1 cellular context compared by ENCODE assay signal in genomic region chr1:207311888-207312603, GRCh38.
TF ChIP-seq lines count a peak whose summit lies in the region.

No MANE protein-coding gene starts in this region.

TF ChIP-seq in K562, 482 proteins besides CTCF, POLR2A, EP300 and RAD21 (continued from another document and continues in another):
- TF ChIP-seq ZMIZ1 (IDR thresholded peaks at IDR 0.05; ENCODE audit: low read depth in 2 of 2, low read length in 2 of 2) = no peak
- no peak for TF ChIP-seq MLLT1 (IDR thresholded peaks at IDR 0.05)
- no peak for TF ChIP-seq SP1 (CRISPR knock-in tag; IDR thresholded peaks at IDR 0.05)
- TF ChIP-seq THRA (IDR thresholded peaks at IDR 0.05) = no peak
- TF ChIP-seq TFAM (CRISPR knock-in tag; conservative IDR thresholded peaks at IDR 0.05) = no peak
- no peak for TF ChIP-seq ZNF318 (IDR thresholded peaks at IDR 0.05; ENCODE audit: borderline replicate concordance in 1 of 2, low read depth in 1 of 2)
- TF ChIP-seq CEBPB (tag; IDR thresholded peaks at IDR 0.05) = no peak
- TF ChIP-seq PURB (CRISPR knock-in tag; IDR thresholded peaks at IDR 0.05; ENCODE audit: low read depth) = no peak
- no peak for TF ChIP-seq ZNF586 (CRISPR knock-in tag; conservative IDR thresholded peaks at IDR 0.05)
- TF ChIP-seq ZBTB11 (CRISPR knock-in tag; IDR thresholded peaks at IDR 0.05) = no peak; a peak in 1 of 6 replicates
- no peak for TF ChIP-seq USF1 (CRISPR knock-in tag; IDR thresholded peaks at IDR 0.05)
- TF ChIP-seq FOS (IDR thresholded peaks at IDR 0.05; ENCODE audit: extremely low read depth, insufficient read length) = no peak
- TF ChIP-seq PCBP1 (IDR thresholded peaks at IDR 0.05; ENCODE audit: low read depth, low read length, poor library complexity, severe bottlenecking) = no peak
- TF ChIP-seq DLX4 (CRISPR knock-in tag; IDR thresholded peaks at IDR 0.05) = no peak
- TF ChIP-seq ZNF707 (CRISPR knock-in tag; conservative IDR thresholded peaks at IDR 0.05) = no peak
- no peak for TF ChIP-seq CHD2 (IDR thresholded peaks at IDR 0.05; ENCODE audit: low read depth, low read length)
- no peak for TF ChIP-seq LCOR (CRISPR knock-in tag; IDR thresholded peaks at IDR 0.05)
- TF ChIP-seq TAF7 (tag; IDR thresholded peaks at IDR 0.05) = 0 out of 2 replicates have a peak, but pooled peaks have one; percentile 53
- no peak for TF ChIP-seq POLR2AphosphoS5 (IDR thresholded peaks at IDR 0.05; ENCODE audit: control insufficient read depth, insufficient read depth, low read depth, low read length)
- peak; percentile 77; the same call in 1 of the 2 replicates for TF ChIP-seq ARID3B (CRISPR knock-in tag; IDR thresholded peaks at IDR 0.05; ENCODE audit: borderline replicate concordance)
- no peak for TF ChIP-seq MYBL2 (IDR thresholded peaks at IDR 0.05; ENCODE audit: low read depth)
- TF ChIP-seq MYBL2 (CRISPR knock-in tag; IDR thresholded peaks at IDR 0.05; ENCODE audit: borderline replicate concordance) = no peak
- TF ChIP-seq FOXK2 (conservative IDR thresholded peaks at IDR 0.05 in 1 of 2, IDR thresholded peaks at IDR 0.05 in 1 of 2; ENCODE audit: low read depth in 2 of 2) = no peak
- 0 out of 2 replicates have a peak, but pooled peaks have one; percentile 58 for TF ChIP-seq E2F3 (CRISPR knock-in tag; IDR thresholded peaks at IDR 0.05)
- TF ChIP-seq DPF2 (IDR thresholded peaks at IDR 0.05) = no peak
- TF ChIP-seq NONO (IDR thresholded peaks at IDR 0.05; ENCODE audit: low read depth in 2 of 2, low read length in 1 of 2) = no peak
- TF ChIP-seq FOXP4 (CRISPR knock-in tag; IDR thresholded peaks at IDR 0.05; ENCODE audit: borderline replicate concordance) = no peak
- no peak for TF ChIP-seq ZBTB7A (IDR thresholded peaks at IDR 0.05; ENCODE audit: borderline replicate concordance, control insufficient read depth, low read depth, low read length)
